8 cellular contexts compared by ENCODE assay signal in genomic region chr13:75357576-75358295, GRCh38.
DNase-seq lines count a peak whose midpoint lies in the region; ATAC-seq, FAIRE-seq and TF ChIP-seq lines count a peak whose summit lies in the region.

No MANE protein-coding gene starts in this region.

- no peak overlapping the region for H3K4me3 ChIP-seq in fibroblast of lung (replicated peaks in 1 of 4; ENCODE audit: control extremely low read depth in 1 of 4, insufficient read depth in 1 of 4, low read depth in 3 of 4, low read length in 4 of 4)
- no peak overlapping the region for H3K4me3 ChIP-seq in trophoblast cell (ENCODE audit: low read depth, low read length)

- no peaks in the 10 kb centered on the region for H3K27me3 ChIP-seq in fibroblast of lung (ENCODE audit: control insufficient read depth, insufficient read depth, low read length)
- H3K27me3 ChIP-seq in trophoblast cell (ENCODE audit: insufficient read depth, low read length): no peaks in the 10 kb centered on the region

- H3K23ac ChIP-seq in trophoblast cell (ENCODE audit: low read length): no peak overlapping the region

- peak; percentile 56 for FAIRE-seq in D721Med (lab: Jason Lieb, UNC)

- H3K4me2 ChIP-seq in fibroblast of lung (ENCODE audit: extremely low read depth, insufficient read depth, low read length): no peak overlapping the region
- no peak overlapping the region for H3K4me2 ChIP-seq in trophoblast cell (ENCODE audit: low read length)

- no peak overlapping the region for H3K18ac ChIP-seq in trophoblast cell (ENCODE audit: low read length)

- H3K4me1 ChIP-seq in fibroblast of lung (ENCODE audit: control insufficient read depth, extremely low read depth, insufficient read depth, low read length) (peaks cover 2% of the 10 kb centered on the region), trophoblast cell (ENCODE audit: control insufficient read depth in 1 of 2, insufficient read depth in 2 of 2, low read length in 2 of 2) (no peaks in the 10 kb centered on the region)

- H4K8ac ChIP-seq in trophoblast cell (ENCODE audit: low read depth, low read length): no peak overlapping the region

- H2BK120ac ChIP-seq in trophoblast cell (ENCODE audit: insufficient read depth, low read length, poor library complexity): no peak overlapping the region

- no peak overlapping the region for H2AK5ac ChIP-seq in trophoblast cell (ENCODE audit: low read length)

- no peak overlapping the region for H3K4ac ChIP-seq in trophoblast cell (ENCODE audit: low read depth, low read length)

- no peaks in the 10 kb centered on the region for H3K79me1 ChIP-seq in trophoblast cell (ENCODE audit: low read length)

- peak; percentile 78 for ATAC-seq in GM19463 (IDR thresholded peaks at IDR 0.05; ENCODE audit: unreplicated experiment)
- peak; percentile 84 for ATAC-seq in HG03460 (IDR thresholded peaks at IDR 0.05; ENCODE audit: unreplicated experiment)

- H4K20me1 ChIP-seq in fibroblast of lung (ENCODE audit: control insufficient read depth, extremely low read depth, insufficient read depth, low read length): no peaks in the 10 kb centered on the region

- no peaks in the 10 kb centered on the region for H3K79me2 ChIP-seq in fibroblast of lung (ENCODE audit: control insufficient read depth, insufficient read depth, low read length)
- H3K79me2 ChIP-seq in trophoblast cell (ENCODE audit: control insufficient read depth, insufficient read depth, low read length, poor library complexity): no peaks in the 10 kb centered on the region

- H3K9ac ChIP-seq in fibroblast of lung (ENCODE audit: insufficient read depth, low read length): no peak overlapping the region
- no peak overlapping the region for H3K9ac ChIP-seq in trophoblast cell (ENCODE audit: low read length)

- H3K36me3 ChIP-seq in fibroblast of lung (ENCODE audit: control insufficient read depth, insufficient read depth, low read length): peaks cover 2% of the 10 kb centered on the region
- no peaks in the 10 kb centered on the region for H3K36me3 ChIP-seq in trophoblast cell (ENCODE audit: control insufficient read depth in 1 of 2, insufficient read depth in 2 of 2, low read length in 2 of 2)

- no CpG with 5 or more reads among the region's 6 CpGs for WGBS in trophoblast cell (ENCODE audit: extremely low coverage, insufficient coverage, insufficient read length)

- H2AFZ ChIP-seq in fibroblast of lung (ENCODE audit: low read length) (no peak overlapping the region), trophoblast cell (ENCODE audit: insufficient read depth, low read length, poor library complexity) (no peak overlapping the region)

- no peaks in the 10 kb centered on the region for H3K9me3 ChIP-seq in fibroblast of lung (ENCODE audit: control insufficient read depth, insufficient read depth, low read depth, low read length)
- no peaks in the 10 kb centered on the region for H3K9me3 ChIP-seq in trophoblast cell (ENCODE audit: insufficient read depth, low read depth, low read length)

- no peak overlapping the region for H3K27ac ChIP-seq in fibroblast of lung (ENCODE audit: insufficient read depth, low read length)
- no peak overlapping the region for H3K27ac ChIP-seq in trophoblast cell (ENCODE audit: low read depth, low read length)

- DNase-seq in D721Med (ENCODE audit: insufficient read length, low spot score) (peak; percentile 28), NCI-H82 treated with DMSO at 0.1 percent for 48 hours (lab: John Stamatoyannopoulos, UW; ENCODE audit: unreplicated experiment) (peak; percentile 53), fibroblast of lung (ENCODE audit: low read depth in 2 of 2) (peak; percentile 66 to 68), trophoblast cell (peak in 1 of 2 donors; percentile 63), pons (ENCODE audit: low spot score) (no peak)
- DNase-seq in activated CD8-positive, alpha-beta memory T cell treated with anti-CD3 and anti-CD28 coated beads, Interleukin-2, amount 50 U/mL, for 4 hours: peak; percentile 53

- H2BK5ac ChIP-seq in trophoblast cell (ENCODE audit: low read depth, low read length, poor library complexity): no peak overlapping the region

- no peak overlapping the region for H4K12ac ChIP-seq in trophoblast cell (ENCODE audit: low read depth, low read length)

- peak; percentile 51 for TF ChIP-seq CTCF in D721Med (IDR thresholded peaks at IDR 0.05; ENCODE audit: insufficient read depth, missing control alignments)
- TF ChIP-seq CTCF in fibroblast of lung (conservative IDR thresholded peaks at IDR 0.05 in 1 of 2, IDR thresholded peaks at IDR 0.05 in 1 of 2; ENCODE audit: low read depth in 1 of 2, low read length in 2 of 2): peak; percentile 58 to 70

- H2BK12ac ChIP-seq in trophoblast cell (ENCODE audit: low read length): peak overlapping the region; percentile 19

- H4K91ac ChIP-seq in trophoblast cell (ENCODE audit: low read depth, low read length): no peak overlapping the region

- H3K14ac ChIP-seq in trophoblast cell (ENCODE audit: low read length): no peak overlapping the region
